ENCODE assay signal across 1 cellular context in genomic region chr14:56854325-56854724, GRCh38.
TF ChIP-seq lines count a peak whose summit lies in the region.

No MANE protein-coding gene starts in this region.

TF ChIP-seq in GM23338, 12 proteins besides CTCF, POLR2A, EP300 and RAD21 (continued from another document):
- no peak for TF ChIP-seq ZNF462 (CRISPR knock-in tag; IDR thresholded peaks at IDR 0.05)
